8 cellular contexts compared by ENCODE assay signal in the genomic region with DNA sequence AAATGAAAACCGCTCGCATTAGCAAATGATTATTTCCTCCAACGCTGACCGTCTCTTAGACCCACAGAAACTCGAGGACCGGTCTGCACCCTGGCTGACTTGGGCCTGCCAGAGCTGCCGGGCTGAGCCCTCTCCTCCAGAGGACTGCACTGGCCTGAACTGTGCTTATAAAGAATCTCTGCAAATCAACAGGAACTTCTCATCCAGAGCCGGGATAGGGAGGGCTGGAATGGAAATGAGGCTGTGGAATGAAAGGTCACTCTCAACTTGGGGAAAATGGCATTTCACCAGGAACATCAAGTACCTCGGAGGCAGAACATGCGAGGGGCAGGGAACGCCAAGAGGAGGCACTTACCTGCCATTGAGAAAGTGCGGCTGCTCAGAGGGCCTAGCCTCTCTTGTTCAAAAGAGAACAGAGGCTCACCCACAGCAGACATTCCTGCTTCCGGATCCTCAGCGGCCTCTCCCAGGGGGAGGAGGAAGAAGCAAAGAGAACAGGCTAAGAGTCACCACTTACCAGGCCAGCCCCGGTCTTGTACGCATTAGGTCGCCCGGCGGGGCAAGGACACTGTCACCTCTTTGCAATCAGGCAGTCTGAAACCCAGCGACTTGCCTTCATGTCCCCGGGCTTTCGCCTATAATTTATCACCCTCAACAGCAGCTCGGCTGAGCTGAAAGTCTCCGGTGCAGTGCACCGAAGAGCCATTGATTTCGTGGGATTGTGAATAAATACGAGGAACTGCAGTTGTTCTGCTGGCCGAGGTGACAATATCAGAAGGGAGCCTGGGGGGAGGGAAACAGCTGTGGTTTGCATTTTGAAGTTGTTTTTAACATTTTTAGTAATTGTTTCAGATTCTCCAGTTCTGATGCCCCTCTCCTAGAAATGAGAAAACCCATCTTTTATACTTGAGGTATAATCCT. TPM values are rescaled to one million over a fixed set of nuclear protein-coding genes. Genes with fewer than 3 reads are reported as not detected.
DNase-seq lines count a peak whose midpoint lies in the region; ATAC-seq and TF ChIP-seq lines count a peak whose summit lies in the region.

No MANE protein-coding gene starts in this region.

- H3K4me1 ChIP-seq in naive thymus-derived CD4-positive, alpha-beta T cell (ENCODE audit: control insufficient read depth in 2 of 2, insufficient read depth in 2 of 2, low read length in 2 of 2): peaks cover 15 to 30% of the 10 kb centered on the region in 2 donors
- H3K4me1 ChIP-seq in vagina: peaks cover 84% of the 10 kb centered on the region

- no peaks in the 10 kb centered on the region for H3K27me3 Mint-ChIP-seq in IgD-negative memory B cell
- H3K27me3 Mint-ChIP-seq in naive thymus-derived CD4-positive, alpha-beta T cell: no peaks in the 10 kb centered on the region

- no peaks in the 10 kb centered on the region for H3K9me3 ChIP-seq in naive thymus-derived CD4-positive, alpha-beta T cell (ENCODE audit: control insufficient read depth in 2 of 3, low read length in 3 of 3)
- H3K9me3 ChIP-seq in vagina: no peaks in the 10 kb centered on the region

- no peak for TF ChIP-seq CTCF in BJ (IDR thresholded peaks at IDR 0.05; ENCODE audit: insufficient read depth, low read depth, low read length)
- TF ChIP-seq CTCF in fibroblast of villous mesenchyme (IDR thresholded peaks at IDR 0.05; ENCODE audit: insufficient read depth, low read depth, low read length): no peak
- no peak for TF ChIP-seq CTCF in vagina (IDR thresholded peaks at IDR 0.05)

- CTCF ChIA-PET in BJ (lab: Yijun Ruan, JAX): interaction anchor here (1.2 to 2.4 kb wide), 5 partner anchors 9 to 65 kb away, joined by 3 to 10 read pairs (median 7); no protein-coding TSS in a partner anchor
- CTCF ChIA-PET in naive thymus-derived CD4-positive, alpha-beta T cell (lab: Charles Lee): no interaction called here

- H3K27me3 ChIP-seq in BJ (ENCODE audit: control insufficient read depth, insufficient read depth, low read length): no peaks in the 10 kb centered on the region
- no peaks in the 10 kb centered on the region for H3K27me3 ChIP-seq in naive thymus-derived CD4-positive, alpha-beta T cell (ENCODE audit: control insufficient read depth in 2 of 2, insufficient read depth in 2 of 2, low read length in 2 of 2)
- H3K27me3 ChIP-seq in vagina: no peaks in the 10 kb centered on the region

- DNase-seq in BJ (ENCODE audit: low read depth) (no peak), fibroblast of villous mesenchyme (ENCODE audit: low read depth) (peak; percentile 79), vagina (ENCODE audit: extremely low spot score in 2 of 2) (peak in 1 of 2 donors; percentile 98), NCI-H2081 treated with DMSO at 0.1 percent for 48 hours (lab: John Stamatoyannopoulos, UW) (no peak)
- peak; percentile 44 to 51 for DNase-seq in activated T-cell treated with anti-CD3 and anti-CD28 coated beads, Interleukin-2, amount 50 U/mL, for 48 hours
- DNase-seq in naive thymus-derived CD4-positive, alpha-beta T cell: peak in 1 of 9 donors; percentile 25
- no peak for DNase-seq in effector CD4-positive, alpha-beta T cell

- peaks cover 30 to 42% (median 34%) of the 10 kb centered on the region in 3 donors for H3K4me1 Mint-ChIP-seq in IgD-negative memory B cell
- H3K4me1 Mint-ChIP-seq in naive thymus-derived CD4-positive, alpha-beta T cell: peaks cover 36 to 93% (median 85%) of the 10 kb centered on the region in 7 donors

- POLR2A ChIA-PET in BJ (lab: Charles Lee): interaction anchor here (0.6 to 2.3 kb wide), 2 partner anchors 38 to 391 kb away, joined by 3 to 6 read pairs; a partner anchor contains a TSS
- POLR2A ChIA-PET in naive thymus-derived CD4-positive, alpha-beta T cell (lab: Charles Lee): no interaction called here

- intact Hi-C loops in naive thymus-derived CD4-positive, alpha-beta T cell (cut with micrococcal nuclease): loop anchor here in 1 of 2 donors (5.0 kb wide), 1 partner anchor 33 kb away; no protein-coding TSS in a partner anchor
- intact Hi-C loops in vagina (cut with DNase I): loop anchor here (5.0 kb wide), 1 partner anchor 42 kb away; no protein-coding TSS in a partner anchor

- H3K36me3 Mint-ChIP-seq in IgD-negative memory B cell: peaks cover 3% of the 10 kb centered on the region
- H3K36me3 Mint-ChIP-seq in naive thymus-derived CD4-positive, alpha-beta T cell: peaks cover 0 to 11% (median 0%) of the 10 kb centered on the region in 5 donors

- no peaks in the 10 kb centered on the region for H3K9me3 Mint-ChIP-seq in IgD-negative memory B cell
- peaks cover 0 to 1% (median 0%) of the 10 kb centered on the region in 11 donors for H3K9me3 Mint-ChIP-seq in naive thymus-derived CD4-positive, alpha-beta T cell

- TF ChIP-seq POLR2A in vagina (IDR thresholded peaks at IDR 0.05): peak in 1 of 2 donors; percentile 65

- H3K4me3 ChIP-seq in BJ (ENCODE audit: low read depth, low read length): peak overlapping the region; percentile 3
- peak overlapping the region; percentile 10 for H3K4me3 ChIP-seq in fibroblast of villous mesenchyme (ENCODE audit: low read depth, low read length)
- no peak overlapping the region for H3K4me3 ChIP-seq in naive thymus-derived CD4-positive, alpha-beta T cell (ENCODE audit: low read length)
- H3K4me3 ChIP-seq in vagina: peak overlapping the region; percentile 17 to 19

- H3K27ac ChIP-seq in naive thymus-derived CD4-positive, alpha-beta T cell (ENCODE audit: low read depth, low read length): peak overlapping the region; percentile 24
- peak overlapping the region; percentile 99 for H3K27ac ChIP-seq in vagina

- peak overlapping the region; percentile 76 to 91 (median 80) for H3K27ac Mint-ChIP-seq in IgD-negative memory B cell
- H3K27ac Mint-ChIP-seq in naive thymus-derived CD4-positive, alpha-beta T cell: peak overlapping the region; percentile 57 to 92 (median 87)

- H3K36me3 ChIP-seq in BJ (ENCODE audit: control insufficient read depth, insufficient read depth, low read length) (no peaks in the 10 kb centered on the region), vagina (no peaks in the 10 kb centered on the region)
- H3K36me3 ChIP-seq in naive thymus-derived CD4-positive, alpha-beta T cell (ENCODE audit: control insufficient read depth in 2 of 3, insufficient read depth in 3 of 3, low read length in 3 of 3): peaks cover 0 to 4% (median 0%) of the 10 kb centered on the region in 3 experiments

- H3K4me3 Mint-ChIP-seq in IgD-negative memory B cell: peak overlapping the region in 2 of 4 donors; percentile 68 to 85
- peak overlapping the region; percentile 40 to 68 (median 62) for H3K4me3 Mint-ChIP-seq in naive thymus-derived CD4-positive, alpha-beta T cell

- ATAC-seq in naive thymus-derived CD4-positive, alpha-beta T cell: peak; percentile 31

RNA-seq across cellular contexts. Expression of a gene that starts 37.6 kb away (rescaled TPM):
- 11.8 and 12.7 TPM in 2 replicates for polyA plus RNA-seq in BJ (2011; rRNA removed)
- 13.3 and 14.7 TPM in 2 replicates for polyA minus RNA-seq in BJ (2011; rRNA and poly(A)+ RNA removed)
- 16.7 TPM for polyA plus RNA-seq in IgD-negative memory B cell
- total RNA-seq in fibroblast of villous mesenchyme: 14.8 and 20.3 TPM in 2 replicates
- 10 to 100 TPM; 54.5 to 83.0 (median 68.5) TPM for total RNA-seq in naive thymus-derived CD4-positive, alpha-beta T cell
- 10 to 100 TPM; 12.7 to 28.7 TPM for polyA plus RNA-seq in naive thymus-derived CD4-positive, alpha-beta T cell
- total RNA-seq in vagina: 91.1 TPM

Comparison
In these comparisons a context has a peak if more than half of its experiments do, and no peak if none do; other contexts are left out.
1. DNase-seq: peak in activated T-cell treated with anti-CD3 and anti-CD28 coated beads, Interleukin-2, amount 50 U/mL, for 48 hours (2 of 2) and fibroblast of villous mesenchyme (single experiment); none in BJ (single experiment), NCI-H2081 treated with DMSO at 0.1 percent for 48 hours (single experiment) and effector CD4-positive, alpha-beta T cell (single experiment).